In the genomic region with DNA sequence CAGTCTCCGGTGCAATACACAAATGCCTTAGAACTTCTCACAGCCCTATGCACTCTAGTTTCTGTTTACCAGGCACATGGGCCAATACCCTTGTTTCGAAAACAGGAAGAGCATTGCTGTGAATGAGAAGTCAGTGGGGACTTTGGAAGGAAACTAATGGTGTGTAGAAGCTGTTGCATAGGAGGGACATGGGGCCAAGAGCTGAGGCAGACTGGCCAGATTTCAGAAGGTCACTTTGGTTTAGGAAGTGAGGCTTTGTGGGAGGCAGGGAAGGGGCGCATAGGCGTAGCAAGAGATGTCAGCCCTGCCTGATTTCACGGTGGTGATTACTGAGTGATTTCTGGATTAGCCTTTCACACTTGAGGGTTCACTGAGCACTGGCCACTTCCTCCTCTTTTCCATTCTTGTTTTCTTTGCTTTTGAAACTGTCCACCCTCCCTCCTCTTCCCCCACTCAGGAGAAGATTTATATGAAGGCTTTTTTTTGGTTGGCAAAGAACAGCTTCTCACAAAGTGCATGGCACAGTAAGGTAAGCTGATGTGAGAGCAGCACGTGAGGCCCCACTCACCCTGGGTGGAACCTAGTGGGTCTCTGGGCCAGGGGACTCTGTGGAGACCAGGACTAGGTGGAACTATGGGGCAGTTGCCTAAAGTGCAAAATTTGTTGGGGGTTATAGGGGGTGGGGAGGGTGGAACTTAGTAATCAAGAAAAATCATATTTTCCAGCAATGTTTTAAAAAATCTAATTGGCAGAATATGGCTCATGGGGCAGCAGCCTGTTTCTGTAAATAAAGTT, we compare ENCODE assay signal across 1 cellular context.
TF ChIP-seq lines count a peak whose summit lies in the region.

No MANE protein-coding gene starts in this region.

TF ChIP-seq in GM12878, 131 proteins besides CTCF, POLR2A, EP300 and RAD21 (continued from another document and continues in another):
- no peak for TF ChIP-seq RELA (IDR thresholded peaks at IDR 0.05; ENCODE audit: borderline replicate concordance, partially characterized antibody)
- TF ChIP-seq CREB1 (IDR thresholded peaks at IDR 0.05; ENCODE audit: low read depth) = peak; percentile 48; the same call in 1 of the 2 replicates
- no peak for TF ChIP-seq LARP7 (IDR thresholded peaks at IDR 0.05)
- TF ChIP-seq KAT2A (conservative IDR thresholded peaks at IDR 0.05; ENCODE audit: control insufficient read depth, low read depth, low read length) = no peak
- peak; percentile 88 for TF ChIP-seq GATAD2B (conservative IDR thresholded peaks at IDR 0.05; ENCODE audit: low read depth)
- peak; percentile 86 for TF ChIP-seq POU2F2 (IDR thresholded peaks at IDR 0.05; ENCODE audit: borderline replicate concordance, low read depth, low read length)
- TF ChIP-seq JUND (IDR thresholded peaks at IDR 0.05; ENCODE audit: low read depth, low read length) = peak; percentile 57; the same call in 1 of the 2 replicates
- TF ChIP-seq PAX5 (IDR thresholded peaks at IDR 0.05; ENCODE audit: borderline replicate concordance, low read depth, low read length) = peak; percentile 100
- TF ChIP-seq, protein P1, sequence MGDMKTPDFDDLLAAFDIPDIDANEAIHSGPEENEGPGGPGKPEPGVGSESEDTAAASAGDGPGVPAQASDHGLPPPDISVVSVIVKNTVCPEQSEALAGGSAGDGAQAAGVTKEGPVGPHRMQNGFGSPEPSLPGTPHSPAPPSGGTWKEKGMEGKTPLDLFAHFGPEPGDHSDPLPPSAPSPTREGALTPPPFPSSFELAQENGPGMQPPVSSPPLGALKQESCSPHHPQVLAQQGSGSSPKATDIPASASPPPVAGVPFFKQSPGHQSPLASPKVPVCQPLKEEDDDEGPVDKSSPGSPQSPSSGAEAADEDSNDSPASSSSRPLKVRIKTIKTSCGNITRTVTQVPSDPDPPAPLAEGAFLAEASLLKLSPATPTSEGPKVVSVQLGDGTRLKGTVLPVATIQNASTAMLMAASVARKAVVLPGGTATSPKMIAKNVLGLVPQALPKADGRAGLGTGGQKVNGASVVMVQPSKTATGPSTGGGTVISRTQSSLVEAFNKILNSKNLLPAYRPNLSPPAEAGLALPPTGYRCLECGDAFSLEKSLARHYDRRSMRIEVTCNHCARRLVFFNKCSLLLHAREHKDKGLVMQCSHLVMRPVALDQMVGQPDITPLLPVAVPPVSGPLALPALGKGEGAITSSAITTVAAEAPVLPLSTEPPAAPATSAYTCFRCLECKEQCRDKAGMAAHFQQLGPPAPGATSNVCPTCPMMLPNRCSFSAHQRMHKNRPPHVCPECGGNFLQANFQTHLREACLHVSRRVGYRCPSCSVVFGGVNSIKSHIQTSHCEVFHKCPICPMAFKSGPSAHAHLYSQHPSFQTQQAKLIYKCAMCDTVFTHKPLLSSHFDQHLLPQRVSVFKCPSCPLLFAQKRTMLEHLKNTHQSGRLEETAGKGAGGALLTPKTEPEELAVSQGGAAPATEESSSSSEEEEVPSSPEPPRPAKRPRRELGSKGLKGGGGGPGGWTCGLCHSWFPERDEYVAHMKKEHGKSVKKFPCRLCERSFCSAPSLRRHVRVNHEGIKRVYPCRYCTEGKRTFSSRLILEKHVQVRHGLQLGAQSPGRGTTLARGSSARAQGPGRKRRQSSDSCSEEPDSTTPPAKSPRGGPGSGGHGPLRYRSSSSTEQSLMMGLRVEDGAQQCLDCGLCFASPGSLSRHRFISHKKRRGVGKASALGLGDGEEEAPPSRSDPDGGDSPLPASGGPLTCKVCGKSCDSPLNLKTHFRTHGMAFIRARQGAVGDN (IDR thresholded peaks at IDR 0.05) = no peak
- TF ChIP-seq BHLHE40 (IDR thresholded peaks at IDR 0.05; ENCODE audit: borderline replicate concordance in 1 of 2, low read depth in 2 of 2, low read length in 1 of 2) = no peak; a peak in 3 of 4 replicates
- TF ChIP-seq, protein P2, sequence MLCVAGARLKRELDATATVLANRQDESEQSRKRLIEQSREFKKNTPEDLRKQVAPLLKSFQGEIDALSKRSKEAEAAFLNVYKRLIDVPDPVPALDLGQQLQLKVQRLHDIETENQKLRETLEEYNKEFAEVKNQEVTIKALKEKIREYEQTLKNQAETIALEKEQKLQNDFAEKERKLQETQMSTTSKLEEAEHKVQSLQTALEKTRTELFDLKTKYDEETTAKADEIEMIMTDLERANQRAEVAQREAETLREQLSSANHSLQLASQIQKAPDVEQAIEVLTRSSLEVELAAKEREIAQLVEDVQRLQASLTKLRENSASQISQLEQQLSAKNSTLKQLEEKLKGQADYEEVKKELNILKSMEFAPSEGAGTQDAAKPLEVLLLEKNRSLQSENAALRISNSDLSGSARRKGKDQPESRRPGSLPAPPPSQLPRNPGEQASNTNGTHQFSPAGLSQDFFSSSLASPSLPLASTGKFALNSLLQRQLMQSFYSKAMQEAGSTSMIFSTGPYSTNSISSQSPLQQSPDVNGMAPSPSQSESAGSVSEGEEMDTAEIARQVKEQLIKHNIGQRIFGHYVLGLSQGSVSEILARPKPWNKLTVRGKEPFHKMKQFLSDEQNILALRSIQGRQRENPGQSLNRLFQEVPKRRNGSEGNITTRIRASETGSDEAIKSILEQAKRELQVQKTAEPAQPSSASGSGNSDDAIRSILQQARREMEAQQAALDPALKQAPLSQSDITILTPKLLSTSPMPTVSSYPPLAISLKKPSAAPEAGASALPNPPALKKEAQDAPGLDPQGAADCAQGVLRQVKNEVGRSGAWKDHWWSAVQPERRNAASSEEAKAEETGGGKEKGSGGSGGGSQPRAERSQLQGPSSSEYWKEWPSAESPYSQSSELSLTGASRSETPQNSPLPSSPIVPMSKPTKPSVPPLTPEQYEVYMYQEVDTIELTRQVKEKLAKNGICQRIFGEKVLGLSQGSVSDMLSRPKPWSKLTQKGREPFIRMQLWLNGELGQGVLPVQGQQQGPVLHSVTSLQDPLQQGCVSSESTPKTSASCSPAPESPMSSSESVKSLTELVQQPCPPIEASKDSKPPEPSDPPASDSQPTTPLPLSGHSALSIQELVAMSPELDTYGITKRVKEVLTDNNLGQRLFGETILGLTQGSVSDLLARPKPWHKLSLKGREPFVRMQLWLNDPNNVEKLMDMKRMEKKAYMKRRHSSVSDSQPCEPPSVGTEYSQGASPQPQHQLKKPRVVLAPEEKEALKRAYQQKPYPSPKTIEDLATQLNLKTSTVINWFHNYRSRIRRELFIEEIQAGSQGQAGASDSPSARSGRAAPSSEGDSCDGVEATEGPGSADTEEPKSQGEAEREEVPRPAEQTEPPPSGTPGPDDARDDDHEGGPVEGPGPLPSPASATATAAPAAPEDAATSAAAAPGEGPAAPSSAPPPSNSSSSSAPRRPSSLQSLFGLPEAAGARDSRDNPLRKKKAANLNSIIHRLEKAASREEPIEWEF (IDR thresholded peaks at IDR 0.05; ENCODE audit: insufficient replicate concordance, low read depth, low read length) = no peak
- peak; percentile 98 for TF ChIP-seq NR2F1 (conservative IDR thresholded peaks at IDR 0.05)
- peak; percentile 42; the same call in 1 of the 2 replicates for TF ChIP-seq CHD2 (IDR thresholded peaks at IDR 0.05; ENCODE audit: borderline replicate concordance, low read depth, low read length)
- no peak for TF ChIP-seq TARDBP (IDR thresholded peaks at IDR 0.05; ENCODE audit: borderline replicate concordance)
- TF ChIP-seq HDAC6 (IDR thresholded peaks at IDR 0.05; ENCODE audit: unreplicated experiment) = no peak
- TF ChIP-seq, protein P3, sequence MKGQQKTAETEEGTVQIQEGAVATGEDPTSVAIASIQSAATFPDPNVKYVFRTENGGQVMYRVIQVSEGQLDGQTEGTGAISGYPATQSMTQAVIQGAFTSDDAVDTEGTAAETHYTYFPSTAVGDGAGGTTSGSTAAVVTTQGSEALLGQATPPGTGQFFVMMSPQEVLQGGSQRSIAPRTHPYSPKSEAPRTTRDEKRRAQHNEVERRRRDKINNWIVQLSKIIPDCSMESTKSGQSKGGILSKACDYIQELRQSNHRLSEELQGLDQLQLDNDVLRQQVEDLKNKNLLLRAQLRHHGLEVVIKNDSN (IDR thresholded peaks at IDR 0.05; ENCODE audit: borderline replicate concordance, extremely low read length, insufficient read depth, low read depth, low read length) = peak; percentile 38
- TF ChIP-seq ZNF24 (IDR thresholded peaks at IDR 0.05) = no peak
- TF ChIP-seq, protein P4, sequence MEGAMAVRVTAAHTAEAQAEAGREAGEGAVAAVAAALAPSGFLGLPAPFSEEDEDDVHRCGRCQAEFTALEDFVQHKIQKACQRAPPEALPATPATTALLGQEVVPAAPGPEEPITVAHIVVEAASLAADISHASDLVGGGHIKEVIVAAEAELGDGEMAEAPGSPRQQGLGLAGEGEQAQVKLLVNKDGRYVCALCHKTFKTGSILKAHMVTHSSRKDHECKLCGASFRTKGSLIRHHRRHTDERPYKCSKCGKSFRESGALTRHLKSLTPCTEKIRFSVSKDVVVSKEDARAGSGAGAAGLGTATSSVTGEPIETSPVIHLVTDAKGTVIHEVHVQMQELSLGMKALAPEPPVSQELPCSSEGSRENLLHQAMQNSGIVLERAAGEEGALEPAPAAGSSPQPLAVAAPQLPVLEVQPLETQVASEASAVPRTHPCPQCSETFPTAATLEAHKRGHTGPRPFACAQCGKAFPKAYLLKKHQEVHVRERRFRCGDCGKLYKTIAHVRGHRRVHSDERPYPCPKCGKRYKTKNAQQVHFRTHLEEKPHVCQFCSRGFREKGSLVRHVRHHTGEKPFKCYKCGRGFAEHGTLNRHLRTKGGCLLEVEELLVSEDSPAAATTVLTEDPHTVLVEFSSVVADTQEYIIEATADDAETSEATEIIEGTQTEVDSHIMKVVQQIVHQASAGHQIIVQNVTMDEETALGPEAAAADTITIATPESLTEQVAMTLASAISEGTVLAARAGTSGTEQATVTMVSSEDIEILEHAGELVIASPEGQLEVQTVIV (IDR thresholded peaks at IDR 0.05; ENCODE audit: borderline replicate concordance, partially characterized antibody) = no peak
- TF ChIP-seq, protein P5, sequence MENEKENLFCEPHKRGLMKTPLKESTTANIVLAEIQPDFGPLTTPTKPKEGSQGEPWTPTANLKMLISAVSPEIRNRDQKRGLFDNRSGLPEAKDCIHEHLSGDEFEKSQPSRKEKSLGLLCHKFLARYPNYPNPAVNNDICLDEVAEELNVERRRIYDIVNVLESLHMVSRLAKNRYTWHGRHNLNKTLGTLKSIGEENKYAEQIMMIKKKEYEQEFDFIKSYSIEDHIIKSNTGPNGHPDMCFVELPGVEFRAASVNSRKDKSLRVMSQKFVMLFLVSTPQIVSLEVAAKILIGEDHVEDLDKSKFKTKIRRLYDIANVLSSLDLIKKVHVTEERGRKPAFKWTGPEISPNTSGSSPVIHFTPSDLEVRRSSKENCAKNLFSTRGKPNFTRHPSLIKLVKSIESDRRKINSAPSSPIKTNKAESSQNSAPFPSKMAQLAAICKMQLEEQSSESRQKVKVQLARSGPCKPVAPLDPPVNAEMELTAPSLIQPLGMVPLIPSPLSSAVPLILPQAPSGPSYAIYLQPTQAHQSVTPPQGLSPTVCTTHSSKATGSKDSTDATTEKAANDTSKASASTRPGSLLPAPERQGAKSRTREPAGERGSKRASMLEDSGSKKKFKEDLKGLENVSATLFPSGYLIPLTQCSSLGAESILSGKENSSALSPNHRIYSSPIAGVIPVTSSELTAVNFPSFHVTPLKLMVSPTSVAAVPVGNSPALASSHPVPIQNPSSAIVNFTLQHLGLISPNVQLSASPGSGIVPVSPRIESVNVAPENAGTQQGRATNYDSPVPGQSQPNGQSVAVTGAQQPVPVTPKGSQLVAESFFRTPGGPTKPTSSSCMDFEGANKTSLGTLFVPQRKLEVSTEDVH (IDR thresholded peaks at IDR 0.05; ENCODE audit: low read depth, partially characterized antibody) = no peak
- TF ChIP-seq IKZF2 (IDR thresholded peaks at IDR 0.05) = peak; percentile 89 to 91
- no peak for TF ChIP-seq YBX1 (IDR thresholded peaks at IDR 0.05)
- TF ChIP-seq, protein P6, sequence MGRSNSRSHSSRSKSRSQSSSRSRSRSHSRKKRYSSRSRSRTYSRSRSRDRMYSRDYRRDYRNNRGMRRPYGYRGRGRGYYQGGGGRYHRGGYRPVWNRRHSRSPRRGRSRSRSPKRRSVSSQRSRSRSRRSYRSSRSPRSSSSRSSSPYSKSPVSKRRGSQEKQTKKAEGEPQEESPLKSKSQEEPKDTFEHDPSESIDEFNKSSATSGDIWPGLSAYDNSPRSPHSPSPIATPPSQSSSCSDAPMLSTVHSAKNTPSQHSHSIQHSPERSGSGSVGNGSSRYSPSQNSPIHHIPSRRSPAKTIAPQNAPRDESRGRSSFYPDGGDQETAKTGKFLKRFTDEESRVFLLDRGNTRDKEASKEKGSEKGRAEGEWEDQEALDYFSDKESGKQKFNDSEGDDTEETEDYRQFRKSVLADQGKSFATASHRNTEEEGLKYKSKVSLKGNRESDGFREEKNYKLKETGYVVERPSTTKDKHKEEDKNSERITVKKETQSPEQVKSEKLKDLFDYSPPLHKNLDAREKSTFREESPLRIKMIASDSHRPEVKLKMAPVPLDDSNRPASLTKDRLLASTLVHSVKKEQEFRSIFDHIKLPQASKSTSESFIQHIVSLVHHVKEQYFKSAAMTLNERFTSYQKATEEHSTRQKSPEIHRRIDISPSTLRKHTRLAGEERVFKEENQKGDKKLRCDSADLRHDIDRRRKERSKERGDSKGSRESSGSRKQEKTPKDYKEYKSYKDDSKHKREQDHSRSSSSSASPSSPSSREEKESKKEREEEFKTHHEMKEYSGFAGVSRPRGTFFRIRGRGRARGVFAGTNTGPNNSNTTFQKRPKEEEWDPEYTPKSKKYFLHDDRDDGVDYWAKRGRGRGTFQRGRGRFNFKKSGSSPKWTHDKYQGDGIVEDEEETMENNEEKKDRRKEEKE (IDR thresholded peaks at IDR 0.05) = no peak
- no peak for TF ChIP-seq POLR2AphosphoS2 (IDR thresholded peaks at IDR 0.05; ENCODE audit: low read depth, low read length)
- TF ChIP-seq NFYA (IDR thresholded peaks at IDR 0.05; ENCODE audit: borderline replicate concordance, low read depth, low read length) = no peak
- no peak for TF ChIP-seq PML (IDR thresholded peaks at IDR 0.05; ENCODE audit: low read length)
- peak; percentile 98 for TF ChIP-seq IRF4 (IDR thresholded peaks at IDR 0.05; ENCODE audit: low read depth, low read length)
- no peak for TF ChIP-seq SMAD5 (IDR thresholded peaks at IDR 0.05; ENCODE audit: low read depth)
- TF ChIP-seq STAT1 (conservative IDR thresholded peaks at IDR 0.05) = no peak
- no peak for TF ChIP-seq NBN (IDR thresholded peaks at IDR 0.05)
- TF ChIP-seq MXI1 (IDR thresholded peaks at IDR 0.05; ENCODE audit: low read depth, low read length) = no peak
- no peak for TF ChIP-seq SIN3A (IDR thresholded peaks at IDR 0.05; ENCODE audit: low read depth, low read length)
- no peak for TF ChIP-seq ZNF384 (IDR thresholded peaks at IDR 0.05; ENCODE audit: borderline replicate concordance, low read depth, low read length)
